3 cellular contexts compared by ENCODE assay signal in the genomic region with DNA sequence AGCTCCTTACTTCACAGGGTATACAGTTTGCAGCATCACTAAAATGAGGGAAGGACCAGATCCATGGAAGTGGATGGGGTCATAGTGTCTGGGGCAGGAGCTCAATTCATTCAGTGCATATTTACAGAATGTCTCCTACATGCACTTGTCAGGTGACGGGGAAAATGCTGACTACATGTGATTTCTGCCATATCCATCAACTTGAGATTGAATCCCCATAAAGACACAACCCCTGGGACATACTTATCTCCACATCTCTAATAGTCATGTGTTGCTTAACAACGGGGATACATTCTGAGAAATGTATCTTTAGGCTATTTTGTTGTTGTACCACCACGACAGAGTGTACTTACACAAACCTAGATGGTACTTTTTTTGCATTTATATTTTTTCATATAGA.
TF ChIP-seq lines count a peak whose summit lies in the region.

No MANE protein-coding gene starts in this region.

TF ChIP-seq in GM12891, 5 proteins besides CTCF, POLR2A, EP300 and RAD21:
- TF ChIP-seq SPI1 (IDR thresholded peaks at IDR 0.05; ENCODE audit: low read depth, low read length) (no peak), POU2F2 (IDR thresholded peaks at IDR 0.05; ENCODE audit: low read depth, low read length) (no peak), TAF1 (IDR thresholded peaks at IDR 0.05; ENCODE audit: low read depth, low read length) (no peak), PAX5 (IDR thresholded peaks at IDR 0.05; ENCODE audit: insufficient read depth, low read length, severe bottlenecking) (no peak)

TF ChIP-seq in K562, 482 proteins besides CTCF, POLR2A, EP300 and RAD21:
- TF ChIP-seq DDX20 (tag; IDR thresholded peaks at IDR 0.05; ENCODE audit: low read depth) = no peak
- no peak for TF ChIP-seq ZNF23 (CRISPR knock-in tag; IDR thresholded peaks at IDR 0.05)
- TF ChIP-seq ZNF316 (IDR thresholded peaks at IDR 0.05) = peak; percentile 82
- no peak for TF ChIP-seq RBM15 (IDR thresholded peaks at IDR 0.05; ENCODE audit: insufficient read depth, low read length)
- TF ChIP-seq TAF1 (IDR thresholded peaks at IDR 0.05; ENCODE audit: control insufficient read depth, extremely low read depth, insufficient read depth, low read length, severe bottlenecking) = no peak
- peak; percentile 55 for TF ChIP-seq MAFG (tag; conservative IDR thresholded peaks at IDR 0.05)
- TF ChIP-seq, protein P1, sequence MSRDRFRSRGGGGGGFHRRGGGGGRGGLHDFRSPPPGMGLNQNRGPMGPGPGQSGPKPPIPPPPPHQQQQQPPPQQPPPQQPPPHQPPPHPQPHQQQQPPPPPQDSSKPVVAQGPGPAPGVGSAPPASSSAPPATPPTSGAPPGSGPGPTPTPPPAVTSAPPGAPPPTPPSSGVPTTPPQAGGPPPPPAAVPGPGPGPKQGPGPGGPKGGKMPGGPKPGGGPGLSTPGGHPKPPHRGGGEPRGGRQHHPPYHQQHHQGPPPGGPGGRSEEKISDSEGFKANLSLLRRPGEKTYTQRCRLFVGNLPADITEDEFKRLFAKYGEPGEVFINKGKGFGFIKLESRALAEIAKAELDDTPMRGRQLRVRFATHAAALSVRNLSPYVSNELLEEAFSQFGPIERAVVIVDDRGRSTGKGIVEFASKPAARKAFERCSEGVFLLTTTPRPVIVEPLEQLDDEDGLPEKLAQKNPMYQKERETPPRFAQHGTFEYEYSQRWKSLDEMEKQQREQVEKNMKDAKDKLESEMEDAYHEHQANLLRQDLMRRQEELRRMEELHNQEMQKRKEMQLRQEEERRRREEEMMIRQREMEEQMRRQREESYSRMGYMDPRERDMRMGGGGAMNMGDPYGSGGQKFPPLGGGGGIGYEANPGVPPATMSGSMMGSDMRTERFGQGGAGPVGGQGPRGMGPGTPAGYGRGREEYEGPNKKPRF (IDR thresholded peaks at IDR 0.05; ENCODE audit: low read depth, low read length) = no peak
- TF ChIP-seq YBX1 (IDR thresholded peaks at IDR 0.05) = no peak
- no peak for TF ChIP-seq CCNT2 (IDR thresholded peaks at IDR 0.05; ENCODE audit: borderline replicate concordance, extremely low read depth, insufficient read length, low read depth, low read length)
- no peak for TF ChIP-seq ZNF76 (CRISPR knock-in tag; IDR thresholded peaks at IDR 0.05; ENCODE audit: borderline replicate concordance)
- TF ChIP-seq ZNF232 (CRISPR knock-in tag; IDR thresholded peaks at IDR 0.05) = no peak
- peak; percentile 66 for TF ChIP-seq C11orf30 (IDR thresholded peaks at IDR 0.05; ENCODE audit: low read depth)
- TF ChIP-seq CREM (IDR thresholded peaks at IDR 0.05; ENCODE audit: low read depth) = no peak
- TF ChIP-seq MAFF (IDR thresholded peaks at IDR 0.05; ENCODE audit: low read length) = peak; percentile 45; the same call in 1 of the 2 replicates
- TF ChIP-seq, protein P2, sequence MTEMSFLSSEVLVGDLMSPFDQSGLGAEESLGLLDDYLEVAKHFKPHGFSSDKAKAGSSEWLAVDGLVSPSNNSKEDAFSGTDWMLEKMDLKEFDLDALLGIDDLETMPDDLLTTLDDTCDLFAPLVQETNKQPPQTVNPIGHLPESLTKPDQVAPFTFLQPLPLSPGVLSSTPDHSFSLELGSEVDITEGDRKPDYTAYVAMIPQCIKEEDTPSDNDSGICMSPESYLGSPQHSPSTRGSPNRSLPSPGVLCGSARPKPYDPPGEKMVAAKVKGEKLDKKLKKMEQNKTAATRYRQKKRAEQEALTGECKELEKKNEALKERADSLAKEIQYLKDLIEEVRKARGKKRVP (CRISPR knock-in tag; IDR thresholded peaks at IDR 0.05) = no peak

TF ChIP-seq in neural cell, 6 proteins besides CTCF, POLR2A, EP300 and RAD21:
- no peak for TF ChIP-seq TAF1 (IDR thresholded peaks at IDR 0.05; ENCODE audit: low read depth)
- TF ChIP-seq EZH2 (IDR thresholded peaks at IDR 0.05; ENCODE audit: borderline replicate concordance, insufficient read depth, low read length, poor library complexity, severe bottlenecking) = no peak
- peak; percentile 62 for TF ChIP-seq POLR2AphosphoS5 (IDR thresholded peaks at IDR 0.05)
- TF ChIP-seq, protein P3, sequence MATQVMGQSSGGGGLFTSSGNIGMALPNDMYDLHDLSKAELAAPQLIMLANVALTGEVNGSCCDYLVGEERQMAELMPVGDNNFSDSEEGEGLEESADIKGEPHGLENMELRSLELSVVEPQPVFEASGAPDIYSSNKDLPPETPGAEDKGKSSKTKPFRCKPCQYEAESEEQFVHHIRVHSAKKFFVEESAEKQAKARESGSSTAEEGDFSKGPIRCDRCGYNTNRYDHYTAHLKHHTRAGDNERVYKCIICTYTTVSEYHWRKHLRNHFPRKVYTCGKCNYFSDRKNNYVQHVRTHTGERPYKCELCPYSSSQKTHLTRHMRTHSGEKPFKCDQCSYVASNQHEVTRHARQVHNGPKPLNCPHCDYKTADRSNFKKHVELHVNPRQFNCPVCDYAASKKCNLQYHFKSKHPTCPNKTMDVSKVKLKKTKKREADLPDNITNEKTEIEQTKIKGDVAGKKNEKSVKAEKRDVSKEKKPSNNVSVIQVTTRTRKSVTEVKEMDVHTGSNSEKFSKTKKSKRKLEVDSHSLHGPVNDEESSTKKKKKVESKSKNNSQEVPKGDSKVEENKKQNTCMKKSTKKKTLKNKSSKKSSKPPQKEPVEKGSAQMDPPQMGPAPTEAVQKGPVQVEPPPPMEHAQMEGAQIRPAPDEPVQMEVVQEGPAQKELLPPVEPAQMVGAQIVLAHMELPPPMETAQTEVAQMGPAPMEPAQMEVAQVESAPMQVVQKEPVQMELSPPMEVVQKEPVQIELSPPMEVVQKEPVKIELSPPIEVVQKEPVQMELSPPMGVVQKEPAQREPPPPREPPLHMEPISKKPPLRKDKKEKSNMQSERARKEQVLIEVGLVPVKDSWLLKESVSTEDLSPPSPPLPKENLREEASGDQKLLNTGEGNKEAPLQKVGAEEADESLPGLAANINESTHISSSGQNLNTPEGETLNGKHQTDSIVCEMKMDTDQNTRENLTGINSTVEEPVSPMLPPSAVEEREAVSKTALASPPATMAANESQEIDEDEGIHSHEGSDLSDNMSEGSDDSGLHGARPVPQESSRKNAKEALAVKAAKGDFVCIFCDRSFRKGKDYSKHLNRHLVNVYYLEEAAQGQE (IDR thresholded peaks at IDR 0.05; ENCODE audit: borderline replicate concordance) = no peak
- no peak for TF ChIP-seq SMC3 (conservative IDR thresholded peaks at IDR 0.05; ENCODE audit: poor library complexity)
- no peak for TF ChIP-seq MXI1 (conservative IDR thresholded peaks at IDR 0.05; ENCODE audit: poor library complexity, severe bottlenecking)
